1 cellular context compared by ENCODE assay signal in genomic region chr16:68297908-68298307, GRCh38.
TF ChIP-seq lines count a peak whose summit lies in the region.

No MANE protein-coding gene starts in this region.

TF ChIP-seq in IMR-90, 13 proteins besides CTCF, POLR2A, EP300 and RAD21 (continued from another document):
- no peak for TF ChIP-seq ELK1 (IDR thresholded peaks at IDR 0.05; ENCODE audit: borderline replicate concordance, low read depth, low read length)
- TF ChIP-seq RFX5 (IDR thresholded peaks at IDR 0.05; ENCODE audit: low read depth, low read length): no peak
- no peak for TF ChIP-seq MAZ (IDR thresholded peaks at IDR 0.05; ENCODE audit: borderline replicate concordance, low read depth, low read length)
- TF ChIP-seq NFE2L2 (IDR thresholded peaks at IDR 0.05; ENCODE audit: low read depth, low read length): no peak
- TF ChIP-seq SMC3 (IDR thresholded peaks at IDR 0.05; ENCODE audit: low read depth, low read length): no peak
- TF ChIP-seq CEBPB (IDR thresholded peaks at IDR 0.05; ENCODE audit: low read depth, low read length): no peak
- TF ChIP-seq MAFK (IDR thresholded peaks at IDR 0.05; ENCODE audit: low read depth, low read length): no peak
- no peak for TF ChIP-seq BHLHE40 (IDR thresholded peaks at IDR 0.05; ENCODE audit: low read depth, low read length)
- TF ChIP-seq USF2 (IDR thresholded peaks at IDR 0.05; ENCODE audit: low read depth, low read length): no peak
- no peak for TF ChIP-seq RCOR1 (IDR thresholded peaks at IDR 0.05; ENCODE audit: insufficient replicate concordance, low read length)
- no peak for TF ChIP-seq FOS (IDR thresholded peaks at IDR 0.05; ENCODE audit: low read depth, low read length)
